Comparison of ENCODE assay signal across 23 cellular contexts in genomic region chr4:184198190-184198589, GRCh38. TPM values are rescaled to one million over a fixed set of nuclear protein-coding genes. Genes with fewer than 3 reads are reported as not detected.
DNase-seq lines count a peak whose midpoint lies in the region; ATAC-seq, FAIRE-seq and TF ChIP-seq lines count a peak whose summit lies in the region.
"Had no signal": no experiment of that assay in that cellular context is flagged by ENCODE, and none has a peak within 500 bp of the region (broad histone marks: within the 10 kb centered on the region; RNA-seq: fewer than 3 reads in every experiment).

No MANE protein-coding gene starts in this region.

- no peak overlapping the region for H2AK5ac ChIP-seq in neuronal stem cell (ENCODE audit: low read depth, low read length)

- CTCF ChIA-PET in Caco-2 (lab: Charles Lee) = no interaction called here
- CTCF ChIA-PET in K562 (lab: Yijun Ruan, JAX; ENCODE audit: low intra/inter-chr PET ratio) = no interaction called here
- CTCF ChIA-PET in HepG2 (lab: Yijun Ruan, JAX; ENCODE audit: low intra/inter-chr PET ratio, low total read pairs) = no interaction called here

- H3K36me3 ChIP-seq in Caco-2 (ENCODE audit: control insufficient read depth, insufficient read depth, low read length) (no peaks in the 10 kb centered on the region), K562 (ENCODE audit: control insufficient read depth, insufficient read depth, low read length) (no peaks in the 10 kb centered on the region), HepG2 (replicated peaks in 1 of 2; ENCODE audit: control insufficient read depth in 1 of 2, insufficient read depth in 2 of 2, low read length in 2 of 2) (no peaks in the 10 kb centered on the region), neuronal stem cell (replicated peaks in 1 of 2; ENCODE audit: control insufficient read depth in 2 of 2, insufficient read depth in 2 of 2, low read length in 2 of 2) (no peaks in the 10 kb centered on the region)
- H3K36me3 ChIP-seq: BE2C; BLaER1 treated with 17β-estradiol and CSF1 and Interleukin-3, amounts not matched to agents 10 nM and 100 nM; HAP-1 had no signal

- H3K4me3 ChIP-seq in Caco-2 (ENCODE audit: low read depth, low read length) (no peak overlapping the region), K562 (no peak overlapping the region), HepG2 (replicated peaks in 1 of 3; ENCODE audit: insufficient read depth in 1 of 3, low read depth in 2 of 3, low read length in 3 of 3) (no peak overlapping the region), neuronal stem cell (ENCODE audit: low read length in 2 of 2) (no peak overlapping the region)
- H3K4me3 ChIP-seq: A549; BLaER1 treated with 17β-estradiol and CSF1 and Interleukin-3, amounts not matched to agents 10 nM and 100 nM; HAP-1 had no signal

- no peak overlapping the region for H3K4ac ChIP-seq in neuronal stem cell (ENCODE audit: low read length)

- TF ChIP-seq EP300 in K562 (IDR thresholded peaks at IDR 0.05; ENCODE audit: low read length) (no peak), HepG2 (IDR thresholded peaks at IDR 0.05; ENCODE audit: low read depth in 2 of 2, low read length in 2 of 2) (no peak), HepG2 (CRISPR knock-in tag; IDR thresholded peaks at IDR 0.05; ENCODE audit: borderline replicate concordance) (no peak)

- no peak for TF ChIP-seq CTCF in Caco-2 (IDR thresholded peaks at IDR 0.05; ENCODE audit: insufficient read depth in 1 of 2, low read depth in 1 of 2, low read length in 1 of 2, severe bottlenecking in 1 of 2, unreplicated experiment in 1 of 2)
- 0 out of 6 replicates have a peak, but pooled peaks of 1 of the 3 experiments have one; percentile 13 for TF ChIP-seq CTCF in K562 (IDR thresholded peaks at IDR 0.05 in 2 of 3, conservative IDR thresholded peaks at IDR 0.05 in 1 of 3; ENCODE audit: insufficient read depth in 2 of 3, low read depth in 1 of 3, low read length in 3 of 3)
- no peak for TF ChIP-seq CTCF in HepG2 (CRISPR knock-in tag; IDR thresholded peaks at IDR 0.05)

- H3K18ac ChIP-seq in neuronal stem cell (ENCODE audit: low read length) = peak overlapping the region; percentile 9

- in situ Hi-C loops in K562 (cut with MboI) (no loop called here), HepG2 (cut with HindIII; ENCODE audit: extremely low pct_ligation_motif_present, low pct_unique_long_range_greater_than_20kb) (no loop called here)

- H3K27me3 ChIP-seq in Caco-2 (replicated peaks; ENCODE audit: control insufficient read depth, insufficient read depth, low read length) (no peaks in the 10 kb centered on the region), K562 (ENCODE audit: control insufficient read depth in 2 of 2, insufficient read depth in 2 of 2, low read length in 2 of 2) (peaks cover 15 to 48% of the 10 kb centered on the region in 2 experiments), HepG2 (ENCODE audit: control insufficient read depth in 1 of 2, insufficient read depth in 2 of 2, low read length in 2 of 2) (peaks cover 0 to 10% of the 10 kb centered on the region in 2 experiments; a peak in 1 of 5 replicates), neuronal stem cell (ENCODE audit: control insufficient read depth in 3 of 3, insufficient read depth in 3 of 3, low read depth in 1 of 3, low read length in 3 of 3) (no peaks in the 10 kb centered on the region)
- H3K27me3 ChIP-seq: BE2C; BLaER1 treated with 17β-estradiol and CSF1 and Interleukin-3, amounts not matched to agents 10 nM and 100 nM had no signal

- peaks cover 8% of the 10 kb centered on the region for H3K9me3 Mint-ChIP-seq in Caco-2 (ENCODE audit: unreplicated experiment)
- H3K9me3 Mint-ChIP-seq: CD4-positive, alpha-beta memory T cell had no signal

- 0% methylated on average over 5 of the region's 5 CpGs for WGBS in K562 (ENCODE audit: insufficient coverage, low coverage, missing lambda C conversion rate)
- WGBS in HepG2 (ENCODE audit: low lambda C conversion rate) = 0% methylated on average over 2 of the region's 5 CpGs
- WGBS in neuronal stem cell (ENCODE audit: extremely low coverage in 2 of 2, insufficient read length in 2 of 2, insufficient replicate concordance in 1 of 2), 2 donors = no CpG with 5 or more reads among the region's 5 CpGs

- H2BK12ac ChIP-seq in neuronal stem cell (ENCODE audit: low read length) = no peak overlapping the region

- H4K91ac ChIP-seq in neuronal stem cell (ENCODE audit: low read depth, low read length, poor library complexity) = no peak overlapping the region

- no peak overlapping the region for H3K27ac ChIP-seq in K562 (ENCODE audit: extremely low read depth, low read depth, low read length)
- no peak overlapping the region for H3K27ac ChIP-seq in HepG2 (ENCODE audit: extremely low read length, insufficient read depth, low read length)
- no peak overlapping the region for H3K27ac ChIP-seq in neuronal stem cell (replicated peaks; ENCODE audit: low read length)
- H3K27ac ChIP-seq: 22Rv1; A549; BLaER1 treated with 17β-estradiol and CSF1 and Interleukin-3, amounts not matched to agents 10 nM and 100 nM had no signal

- no peaks in the 10 kb centered on the region for H3K27me3 Mint-ChIP-seq in Caco-2 (ENCODE audit: insufficient read depth, unreplicated experiment)

- no peak for TF ChIP-seq POLR2A in K562 (conservative IDR thresholded peaks at IDR 0.05)
- no peak for TF ChIP-seq POLR2A in HepG2 (IDR thresholded peaks at IDR 0.05; ENCODE audit: insufficient read depth in 1 of 2, low read depth in 2 of 2, low read length in 2 of 2)

- no TSS peak for BruUV-seq in Caco-2 (replicated peaks; lab: Mats Ljungman, UMichigan)
- BruUV-seq in K562 (replicated peaks; lab: Mats Ljungman, UMichigan) = no TSS peak
- no TSS peak for BruUV-seq in HepG2 (replicated peaks; lab: Mats Ljungman, UMichigan)

- ATAC-seq in K562 (peak; percentile 29; the same call in 1 of the 3 replicates), HepG2 (peak; percentile 73), sciatic nerve (no peak)
- ATAC-seq: A549 had no signal

- H3K79me1 ChIP-seq in neuronal stem cell (ENCODE audit: low read depth, low read length) = no peaks in the 10 kb centered on the region

- H4K20me1 ChIP-seq in K562 (replicated peaks; ENCODE audit: control insufficient read depth, insufficient read depth, low read length) (no peaks in the 10 kb centered on the region), HepG2 (ENCODE audit: insufficient read depth, low read length) (no peaks in the 10 kb centered on the region)
- H4K20me1 ChIP-seq: BLaER1 treated with 17β-estradiol and CSF1 and Interleukin-3, amounts not matched to agents 10 nM and 100 nM had no signal

- no peaks in the 10 kb centered on the region for H3K9me1 ChIP-seq in K562 (ENCODE audit: control insufficient read depth, insufficient read depth, low read length)

- H4K8ac ChIP-seq in neuronal stem cell (ENCODE audit: low read depth, low read length) = no peak overlapping the region

- peak overlapping the region; percentile 32 for H3K27ac Mint-ChIP-seq in Caco-2 (ENCODE audit: unreplicated experiment)
- H3K27ac Mint-ChIP-seq: CD4-positive, alpha-beta memory T cell had no signal

- intact Hi-C loops in Caco-2 (cut with micrococcal nuclease; ENCODE audit: unreplicated experiment) (no loop called here), K562 (cut with micrococcal nuclease) (no loop called here), HepG2 (cut with micrococcal nuclease; ENCODE audit: unreplicated experiment) (no loop called here), sciatic nerve (cut with DNase I) (no loop called here)

- no peak overlapping the region for H3K14ac ChIP-seq in neuronal stem cell (ENCODE audit: low read length)

- H2AFZ ChIP-seq in K562 (ENCODE audit: low read depth, low read length) (no peak overlapping the region), HepG2 (ENCODE audit: low read length) (no peak overlapping the region), neuronal stem cell (ENCODE audit: low read length) (no peak overlapping the region)

- FAIRE-seq in K562 (lab: Jason Lieb, UNC) (no peak), HepG2 (lab: Jason Lieb, UNC) (no peak)
- FAIRE-seq: A549, G401.6, GM12892, H54 had no signal

- H2BK5ac ChIP-seq in neuronal stem cell (ENCODE audit: low read length) = no peak overlapping the region

- H3K4me2 ChIP-seq in K562 (ENCODE audit: insufficient read depth, low read length) (no peak overlapping the region), HepG2 (ENCODE audit: low read depth, low read length) (no peak overlapping the region), neuronal stem cell (ENCODE audit: insufficient read depth, low read length, poor library complexity, severe bottlenecking) (no peak overlapping the region)
- H3K4me2 ChIP-seq: A549; BLaER1 treated with 17β-estradiol and CSF1 and Interleukin-3, amounts not matched to agents 10 nM and 100 nM had no signal

- H3K9ac ChIP-seq in K562 (ENCODE audit: insufficient read depth in 1 of 2, low read depth in 2 of 2, low read length in 2 of 2) (no peak overlapping the region), HepG2 (ENCODE audit: insufficient read depth, low read depth, low read length) (no peak overlapping the region), neuronal stem cell (ENCODE audit: low read depth, low read length, poor library complexity) (no peak overlapping the region)
- H3K9ac ChIP-seq: BLaER1 treated with 17β-estradiol and CSF1 and Interleukin-3, amounts not matched to agents 10 nM and 100 nM had no signal

- POLR2A ChIA-PET in Caco-2 (lab: Charles Lee) = no interaction called here
- POLR2A ChIA-PET in K562 (lab: Yijun Ruan, JAX) = no interaction called here
- POLR2A ChIA-PET in HepG2 (lab: Yijun Ruan, JAX) = no interaction called here

- H3K4me3 Mint-ChIP-seq in Caco-2 (ENCODE audit: unreplicated experiment) = no peak overlapping the region
- H3K4me3 Mint-ChIP-seq: CD4-positive, alpha-beta memory T cell had no signal

- no peaks in the 10 kb centered on the region for H3K9me3 ChIP-seq in Caco-2
- H3K9me3 ChIP-seq in K562 (replicated peaks; ENCODE audit: control insufficient read depth, insufficient read depth, low read depth, low read length) = no peaks in the 10 kb centered on the region
- no peaks in the 10 kb centered on the region for H3K9me3 ChIP-seq in HepG2 (ENCODE audit: low read length)
- H3K9me3 ChIP-seq in neuronal stem cell (replicated peaks in 1 of 2; ENCODE audit: control insufficient read depth in 2 of 2, insufficient read depth in 1 of 2, low read depth in 1 of 2, low read length in 2 of 2) = no peaks in the 10 kb centered on the region
- H3K9me3 ChIP-seq: A549, BE2C, HAP-1 had no signal

- H3K23ac ChIP-seq in neuronal stem cell (ENCODE audit: low read depth, low read length, poor library complexity) = no peak overlapping the region

- DNase-seq in Caco-2 (no peak), K562 (ENCODE audit: extremely low read depth in 1 of 4, low spot score in 3 of 4) (no peak), HepG2 (ENCODE audit: low spot score) (no peak), neuronal stem cell (ENCODE audit: low spot score) (no peak), germinal center (ENCODE audit: low spot score) (no peak), sciatic nerve (ENCODE audit: low spot score) (no peak), A172 (ENCODE audit: low spot score) (no peak), NCI-H524 treated with DMSO at 0.1 percent for 48 hours (lab: John Stamatoyannopoulos, UW) (no peak)
- DNase-seq: ACHN; AML-193; BE2C; CD4-positive, alpha-beta memory T cell; COR-L47; DMS153; DND-41; GOT3 had no signal

- no peaks in the 10 kb centered on the region for H3K79me2 ChIP-seq in K562 (ENCODE audit: control insufficient read depth, insufficient read depth, low read length)
- no peaks in the 10 kb centered on the region for H3K79me2 ChIP-seq in HepG2 (ENCODE audit: insufficient read depth, low read length)

- no peak overlapping the region for H2BK120ac ChIP-seq in neuronal stem cell (ENCODE audit: low read depth, low read length)

- no peaks in the 10 kb centered on the region for H3K36me3 Mint-ChIP-seq in Caco-2 (ENCODE audit: insufficient read depth, unreplicated experiment)
- H3K36me3 Mint-ChIP-seq: CD4-positive, alpha-beta memory T cell had no signal

- H3K4me1 ChIP-seq in Caco-2 (peaks cover 6% of the 10 kb centered on the region; the same call in 1 of the 2 replicates), K562 (replicated peaks in 1 of 2; ENCODE audit: control insufficient read depth in 2 of 2, insufficient read depth in 2 of 2, low read length in 2 of 2) (no peaks in the 10 kb centered on the region; a peak in 1 of 5 replicates), HepG2 (ENCODE audit: insufficient read depth, low read length) (no peaks in the 10 kb centered on the region; the same call in 1 of the 2 replicates), neuronal stem cell (ENCODE audit: control insufficient read depth in 2 of 2, insufficient read depth in 1 of 2, low read depth in 1 of 2, low read length in 2 of 2) (peaks cover 0 to 11% of the 10 kb centered on the region in 2 donors)
- H3K4me1 ChIP-seq: A549; BE2C; BLaER1 treated with 17β-estradiol and CSF1 and Interleukin-3, amounts not matched to agents 10 nM and 100 nM had no signal

- peaks cover 35% of the 10 kb centered on the region for H3K4me1 Mint-ChIP-seq in Caco-2 (ENCODE audit: low read depth, unreplicated experiment)
- H3K4me1 Mint-ChIP-seq: CD4-positive, alpha-beta memory T cell had no signal

- peak overlapping the region; percentile 22 for H2BK15ac ChIP-seq in neuronal stem cell (ENCODE audit: low read length)

- TF ChIP-seq RAD21 in K562 (CRISPR knock-in tag; conservative IDR thresholded peaks at IDR 0.05 in 1 of 2, IDR thresholded peaks at IDR 0.05 in 1 of 2) (no peak), HepG2 (CRISPR knock-in tag; IDR thresholded peaks at IDR 0.05) (no peak)

RNA-seq across cellular contexts. Expression of gene ENPP6, which starts 19.5 kb away (rescaled TPM):
- not detected in 2 replicates for total RNA-seq in Caco-2 (2022)
- total RNA-seq in K562 (2011; cell fraction: chromatin; rRNA removed; ENCODE audit: low replicate concordance) = not detected in 2 replicates
- total RNA-seq in K562 (2011; cell fraction: nucleolus; rRNA removed) = not detected in 2 replicates
- total RNA-seq in K562 (2011; cell fraction: nucleoplasm; rRNA removed) = not detected in 2 replicates
- not detected in 2 replicates for total RNA-seq in K562 (2014; rRNA removed)
- not detected in 2 replicates for total RNA-seq in K562 (2014; rRNA removed; fragmentation: Illumina TruSeq; extraction: Trizol)
- total RNA-seq in K562 (2015; rRNA removed; fragmentation: Illumina TruSeq; extraction: Trizol) = 0.29 TPM in 1 of 2 replicates, not detected in the other
- total RNA-seq in K562 (2021) = not detected in 2 replicates
- polyA plus RNA-seq in K562 (2011; rRNA removed) = not detected in 2 replicates
- polyA plus RNA-seq in K562 (2011; cell fraction: cytosol; rRNA removed) = not detected in 2 replicates
- not detected in 2 replicates for polyA plus RNA-seq in K562 (2011; cell fraction: nucleus; rRNA removed)
- 0.36 TPM in 1 of 2 replicates, not detected in the other for polyA plus RNA-seq in K562 (2012)
- not detected in 2 replicates for polyA plus RNA-seq in K562 (2014; fragmentation: Illumina TruSeq; extraction: Trizol)
- not detected for polyA plus RNA-seq in K562 (2014; fragmentation: Nextera tagmentation; extraction: Ambion mirVana)
- polyA plus RNA-seq in K562 (2014; rRNA removed) = not detected in 2 replicates
- polyA minus RNA-seq in K562 (2011; rRNA and poly(A)+ RNA removed) = not detected in 2 replicates
- polyA minus RNA-seq in K562 (2011; cell fraction: cytosol; rRNA and poly(A)+ RNA removed) = not detected in 2 replicates
- polyA minus RNA-seq in K562 (2011; cell fraction: nucleus; rRNA and poly(A)+ RNA removed) = not detected in 2 replicates
- total RNA-seq in HepG2 (2016; rRNA removed; fragmentation: Illumina TruSeq; extraction: Trizol) = not detected in 2 replicates
- not detected in 2 replicates for total RNA-seq in HepG2 (2016; cell fraction: cytosol; rRNA removed; fragmentation: Illumina TruSeq; extraction: Trizol; ENCODE audit: low read depth)
- not detected in 2 replicates for total RNA-seq in HepG2 (2016; cell fraction: insoluble cytoplasmic fraction; rRNA removed; fragmentation: Illumina TruSeq; extraction: Trizol)
- not detected in 2 replicates for total RNA-seq in HepG2 (2016; cell fraction: membrane; rRNA removed; fragmentation: Illumina TruSeq; extraction: Trizol)
- total RNA-seq in HepG2 (2016; cell fraction: nucleus; rRNA removed; fragmentation: Illumina TruSeq; extraction: Trizol) = not detected in 2 replicates
- polyA plus RNA-seq in HepG2 (2011; rRNA removed) = not detected in 2 replicates
- polyA plus RNA-seq in HepG2 (2011; cell fraction: cytosol; rRNA removed) = 0.03 TPM in 1 of 2 replicates, not detected in the other
- not detected in 2 replicates for polyA plus RNA-seq in HepG2 (2011; cell fraction: nucleus; rRNA removed)
- polyA plus RNA-seq in HepG2 (2012) = not detected in 2 replicates
- polyA plus RNA-seq in HepG2 (2016; cell fraction: cytosol; fragmentation: Illumina TruSeq; extraction: Trizol; ENCODE audit: low read depth) = not detected in 2 replicates
- polyA plus RNA-seq in HepG2 (2016; cell fraction: insoluble cytoplasmic fraction; fragmentation: Illumina TruSeq; extraction: Trizol; ENCODE audit: low read depth) = not detected in 2 replicates
- polyA plus RNA-seq in HepG2 (2016; cell fraction: membrane; fragmentation: Illumina TruSeq; extraction: Trizol; ENCODE audit: low read depth) = not detected in 2 replicates
- polyA plus RNA-seq in HepG2 (2016; cell fraction: nucleus; fragmentation: Illumina TruSeq; extraction: Trizol; ENCODE audit: insufficient read depth, low read depth) = not detected in 2 replicates
- not detected in 2 replicates for polyA minus RNA-seq in HepG2 (2011; rRNA and poly(A)+ RNA removed; ENCODE audit: low replicate concordance)
- polyA minus RNA-seq in HepG2 (2011; cell fraction: cytosol; rRNA and poly(A)+ RNA removed) = not detected in 2 replicates
- polyA minus RNA-seq in HepG2 (2011; cell fraction: nucleus; rRNA and poly(A)+ RNA removed) = not detected in 2 replicates
- polyA plus RNA-seq in neuronal stem cell (2013, experiment 1 of 2) = 0.01 TPM
- polyA plus RNA-seq in neuronal stem cell (2013, experiment 2 of 2) = 0.01 TPM
- total RNA-seq in sciatic nerve = 24.6 TPM
- total RNA-seq in A172 (2014; rRNA removed; shearing (Covaris generic)) = not detected in 2 replicates
- total RNA-seq: CD4-positive, alpha-beta memory T cell had no signal
- polyA plus RNA-seq: A549; CD4-positive, alpha-beta memory T cell had no signal

Comparison
In these comparisons a context has a peak if more than half of its experiments do, and no peak if none do; other contexts are left out.
1. RNA of gene ENPP6, which starts 19.5 kb away (total RNA-seq): 24.6 TPM in sciatic nerve (single experiment); 0.29 TPM in K562, not detected in Caco-2, not detected in HepG2 and not detected in A172; every median in the first group is over 10 times any median in the second.